ENCODE assay signal across 28 cellular contexts in the genomic region with DNA sequence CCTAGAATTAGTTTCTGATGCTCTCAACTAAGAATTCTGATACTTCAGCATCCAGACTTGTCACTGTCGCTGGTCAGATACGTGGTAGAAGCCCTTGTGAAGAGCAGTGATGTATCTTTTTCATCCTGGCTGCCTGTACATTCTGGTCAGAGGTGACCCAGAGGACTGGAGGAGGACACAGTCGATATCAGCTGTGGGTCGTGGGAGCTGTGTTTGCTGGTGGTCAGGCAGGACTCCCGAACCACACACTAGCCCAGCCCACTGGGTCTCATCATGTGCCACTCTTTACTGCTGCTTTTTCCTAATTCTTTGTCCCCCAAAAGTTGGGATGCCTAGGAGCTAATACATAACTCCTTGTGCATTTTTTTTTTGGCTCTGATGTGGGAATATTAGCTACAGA.
"Had no signal": no experiment of that assay in that cellular context is flagged by ENCODE, and none has a peak within 500 bp of the region (broad histone marks: within the 10 kb centered on the region; RNA-seq: fewer than 3 reads in every experiment).

No MANE protein-coding gene starts in this region.

- H3K27me3 Mint-ChIP-seq: memory B cell; naive B cell; natural killer cell treated with Interleukin-12 subunit alpha and Interleukin-12 subunit beta and Interleukin-15 and Interleukin-18, amount 100 ng/mL, for 72 hours; stimulated activated naive CD8-positive, alpha-beta T cell treated with anti-CD3 and anti-CD28 coated beads, Interleukin-15, amount 100 ng/mL, for 72 hours had no signal

- H3K4me3 Mint-ChIP-seq: memory B cell; mesothelial cell of epicardium; natural killer cell treated with Interleukin-12 subunit alpha and Interleukin-12 subunit beta and Interleukin-15 and Interleukin-18, amount 100 ng/mL, for 72 hours; stimulated activated naive CD8-positive, alpha-beta T cell treated with anti-CD3 and anti-CD28 coated beads, Interleukin-15, amount 100 ng/mL, for 72 hours had no signal

- H3K27ac Mint-ChIP-seq: memory B cell; mesothelial cell of epicardium; natural killer cell treated with Interleukin-12 subunit alpha and Interleukin-12 subunit beta and Interleukin-15 and Interleukin-18, amount 100 ng/mL, for 72 hours had no signal

- FAIRE-seq: endometrium, frontal cortex, kidney, small intestine, urothelium cell line had no signal

- DNase-seq: dermis blood vessel endothelial cell; effector memory CD4-positive, alpha-beta T cell; erythroblast; heart left ventricle; kidney; mucosa of descending colon; naive B cell; occipital lobe; ovary; retina; right lobe of liver; small intestine; stimulated activated CD4-positive, alpha-beta T cell treated with anti-CD3 and anti-CD28 coated beads, Interleukin-15, amount 100 ng/mL, for 24 hours; stimulated activated CD4-positive, alpha-beta T cell treated with anti-CD3 and anti-CD28 coated beads, Interleukin-2, amount 100 ng/mL, for 48 hours; stimulated activated naive CD4-positive, alpha-beta T cell; stimulated activated naive CD8-positive, alpha-beta T cell treated with anti-CD3 and anti-CD28 coated beads, Interleukin-15, amount 100 ng/mL, for 72 hours; tibial artery; upper lobe of left lung had no signal

- H3K9me3 ChIP-seq: heart left ventricle, mucosa of descending colon, ovary, right lobe of liver, tibial artery, upper lobe of left lung had no signal

- H3K27me3 ChIP-seq: heart left ventricle, hepatocyte, ovary, right lobe of liver, tibial artery, upper lobe of left lung had no signal

- H3K4me3 ChIP-seq: coronary artery, heart left ventricle, hepatocyte, lung, mucosa of descending colon, ovary, right lobe of liver, tibial artery, upper lobe of left lung had no signal

- H3K36me3 ChIP-seq: ovary, right lobe of liver, tibial artery had no signal

- H3K9me3 Mint-ChIP-seq: mesothelial cell of epicardium; naive B cell; natural killer cell treated with Interleukin-12 subunit alpha and Interleukin-12 subunit beta and Interleukin-15 and Interleukin-18, amount 100 ng/mL, for 72 hours; stimulated activated naive CD8-positive, alpha-beta T cell treated with anti-CD3 and anti-CD28 coated beads, Interleukin-15, amount 100 ng/mL, for 72 hours had no signal

- H3K27ac ChIP-seq: coronary artery, heart left ventricle, hepatocyte, ovary, right lobe of liver, tibial artery, upper lobe of left lung had no signal

- H2AFZ ChIP-seq: hepatocyte had no signal

- ATAC-seq: heart left ventricle; left lobe of liver; mucosa of descending colon; natural killer cell treated with Interleukin-12 subunit alpha and Interleukin-12 subunit beta and Interleukin-15 and Interleukin-18, amount 100 ng/mL, for 72 hours; right lobe of liver; stimulated activated naive CD8-positive, alpha-beta T cell treated with anti-CD3 and anti-CD28 coated beads, Interleukin-15, amount 100 ng/mL, for 72 hours had no signal

- H3K4me2 ChIP-seq: hepatocyte had no signal

- H3K36me3 Mint-ChIP-seq: mesothelial cell of epicardium; naive B cell; natural killer cell treated with Interleukin-12 subunit alpha and Interleukin-12 subunit beta and Interleukin-15 and Interleukin-18, amount 100 ng/mL, for 72 hours had no signal
